Comparison of ENCODE assay signal across 20 cellular contexts in the genomic region with DNA sequence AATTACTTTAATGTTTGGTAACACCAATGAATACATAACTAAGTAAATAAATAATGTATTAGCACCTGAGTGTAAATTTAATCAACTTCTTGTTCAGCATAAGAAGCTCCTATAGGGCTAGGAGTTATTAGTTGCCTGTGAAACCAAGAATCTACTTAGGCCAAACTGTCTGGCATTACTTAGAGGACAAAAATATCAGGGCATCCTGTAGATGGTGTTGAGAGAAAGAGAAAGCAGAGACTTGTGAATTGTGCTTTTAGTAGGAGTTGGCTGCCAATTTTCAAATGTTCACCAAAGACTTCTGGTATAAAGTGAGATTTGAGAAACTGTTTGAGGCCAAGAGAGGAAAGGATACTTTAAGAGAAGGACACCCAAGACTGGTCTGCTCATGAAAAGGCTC.
"Had no signal": no experiment of that assay in that cellular context is flagged by ENCODE, and none has a peak within 500 bp of the region (broad histone marks: within the 10 kb centered on the region; RNA-seq: fewer than 3 reads in every experiment).

No MANE protein-coding gene starts in this region.

- H3K4me1 ChIP-seq: gastroesophageal sphincter, upper lobe of right lung had no signal

- H3K9me3 ChIP-seq: gastroesophageal sphincter, upper lobe of right lung had no signal

- DNase-seq: activated CD4-positive, alpha-beta memory T cell treated with anti-CD3 and anti-CD28 coated beads, Interleukin-2, amount 10 ng/mL, durations not matched to agents 7 days and 5 days; activated CD4-positive, alpha-beta T cell treated with anti-CD3 and anti-CD28 coated beads for 48 hours; activated CD4-positive, CD25-positive, alpha-beta regulatory T cell; activated effector memory CD4-positive, alpha-beta T cell treated with Interleukin-2 at 50 U/mL for 16 hours; activated naive CD4-positive, alpha-beta T cell treated with anti-CD3 and anti-CD28 coated beads for 36 hours; activated T-cell treated with anti-CD3 and anti-CD28 coated beads, Interleukin-2, amount 50 U/mL, for 72 hours; cerebellar nuclear complex; endodermal cell; islet precursor cell; left cardiac atrium; naive B cell; occipital lobe; stimulated activated CD4-positive, alpha-beta T cell treated with anti-CD3 and anti-CD28 coated beads, Interleukin-2, amount 100 ng/mL, for 48 hours; stimulated activated CD8-positive, alpha-beta memory T cell treated with anti-CD3 and anti-CD28 coated beads, Interleukin-4, amount 100 ng/mL, for 48 hours; stimulated activated naive CD4-positive, alpha-beta T cell; T-helper 17 cell; upper lobe of right lung had no signal

- H3K4me3 ChIP-seq: coronary artery, gastroesophageal sphincter, upper lobe of right lung had no signal

- ATAC-seq: activated T-cell treated with anti-CD3 and anti-CD28 coated beads, Interleukin-2, amount 50 U/mL, for 72 hours; gastroesophageal sphincter; left cardiac atrium; sciatic nerve; T-helper 17 cell; upper lobe of right lung had no signal

- H3K27me3 ChIP-seq: gastroesophageal sphincter, upper lobe of right lung had no signal

- H3K27ac ChIP-seq: coronary artery, gastroesophageal sphincter, upper lobe of right lung had no signal

- H3K36me3 ChIP-seq: gastroesophageal sphincter, upper lobe of right lung had no signal
